Comparison of ENCODE assay signal across 26 cellular contexts in the genomic region with DNA sequence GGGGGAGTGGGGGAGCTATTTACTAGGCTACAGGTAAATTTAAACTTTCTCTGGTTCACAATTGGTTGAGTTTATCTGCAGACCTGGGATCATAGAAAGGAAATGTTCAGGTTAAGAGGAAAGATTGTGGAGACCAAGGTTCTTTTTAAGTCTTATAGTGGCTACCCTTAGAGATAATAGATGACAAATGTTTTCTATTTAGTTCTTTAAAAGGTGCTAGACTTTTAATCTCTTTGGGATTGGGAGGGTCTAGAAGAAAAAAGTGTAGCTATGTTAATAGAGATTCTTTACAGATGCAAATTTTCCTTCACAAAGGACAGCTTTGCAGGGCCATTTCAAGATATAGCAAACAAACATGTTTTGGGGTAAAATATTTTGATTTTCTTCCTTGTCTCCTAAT.
"Had no signal": no experiment of that assay in that cellular context is flagged by ENCODE, and none has a peak within 500 bp of the region (broad histone marks: within the 10 kb centered on the region; RNA-seq: fewer than 3 reads in every experiment).

No MANE protein-coding gene starts in this region.

- H3K4me2 ChIP-seq: neural progenitor cell had no signal

- H3K27ac Mint-ChIP-seq: naive thymus-derived CD4-positive, alpha-beta T cell; nephron; neural progenitor cell; progenitor cell of endocrine pancreas; stimulated activated naive B cell treated with anti-CD40 and anti-IgM and Interleukin-4, amounts not matched to agents 10 μg/mL and 1 μg/mL and 100 μg/mL, for 72 hours; stimulated activated naive CD8-positive, alpha-beta T cell treated with anti-CD3 and anti-CD28 coated beads, Interleukin-15, Interleukin-2, amounts not matched to agents 100 ng/mL and 50 ng/mL, for 24 hours had no signal

- H3K27ac ChIP-seq: dorsolateral prefrontal cortex, epithelial cell of prostate, gastrocnemius medialis, heart right ventricle, left lung, neural progenitor cell, parathyroid adenoma, right lobe of liver, thoracic aorta, tibial nerve, upper lobe of left lung had no signal

- DNase-seq: dorsolateral prefrontal cortex; effector CD4-positive, alpha-beta T cell; foreskin fibroblast; gastrocnemius medialis; heart right ventricle; hippocampal formation; left cardiac atrium; left lung; mesenchymal stem cell; midbrain; naive thymus-derived CD4-positive, alpha-beta T cell; right lobe of liver; small intestine; stimulated activated CD4-positive, alpha-beta T cell treated with anti-CD3 and anti-CD28 coated beads, Interleukin-15, amount 100 ng/mL, for 24 hours; stimulated activated CD4-positive, alpha-beta T cell treated with anti-CD3 and anti-CD28 coated beads, Interleukin-2, amount 100 ng/mL, for 48 hours; stimulated activated naive B cell treated with anti-CD40 and anti-IgM and Interleukin-4, amounts not matched to agents 10 μg/mL and 1 μg/mL and 100 μg/mL, for 72 hours; upper lobe of left lung had no signal

- H3K27me3 ChIP-seq: gastrocnemius medialis, heart right ventricle, left lung, neural progenitor cell, right lobe of liver, tibial nerve, upper lobe of left lung had no signal

- H3K4me3 Mint-ChIP-seq: naive thymus-derived CD4-positive, alpha-beta T cell; nephron; neural progenitor cell; stimulated activated naive B cell treated with anti-CD40 and anti-IgM and Interleukin-4, amounts not matched to agents 10 μg/mL and 1 μg/mL and 100 μg/mL, for 72 hours; stimulated activated naive CD8-positive, alpha-beta T cell treated with anti-CD3 and anti-CD28 coated beads, Interleukin-15, Interleukin-2, amounts not matched to agents 100 ng/mL and 50 ng/mL, for 24 hours had no signal

- H3K4me1 Mint-ChIP-seq: naive thymus-derived CD4-positive, alpha-beta T cell; nephron; neural progenitor cell; stimulated activated naive B cell treated with anti-CD40 and anti-IgM and Interleukin-4, amounts not matched to agents 10 μg/mL and 1 μg/mL and 100 μg/mL, for 72 hours had no signal

- H3K79me2 ChIP-seq: parathyroid adenoma had no signal

- H3K36me3 Mint-ChIP-seq: naive thymus-derived CD4-positive, alpha-beta T cell; neural progenitor cell; stimulated activated naive B cell treated with anti-CD40 and anti-IgM and Interleukin-4, amounts not matched to agents 10 μg/mL and 1 μg/mL and 100 μg/mL, for 72 hours had no signal

- H3K9me3 ChIP-seq: gastrocnemius medialis, heart right ventricle, left lung, right lobe of liver, thoracic aorta, tibial nerve, upper lobe of left lung had no signal

- H3K4me1 ChIP-seq: gastrocnemius medialis, heart right ventricle, left lung, neural progenitor cell, parathyroid adenoma, right lobe of liver, tibial nerve, upper lobe of left lung had no signal

- H2AFZ ChIP-seq: neural progenitor cell, parathyroid adenoma had no signal

- H3K9me3 Mint-ChIP-seq: neural progenitor cell; stimulated activated naive CD8-positive, alpha-beta T cell treated with anti-CD3 and anti-CD28 coated beads, Interleukin-15, Interleukin-2, amounts not matched to agents 100 ng/mL and 50 ng/mL, for 24 hours had no signal

- H3K27me3 Mint-ChIP-seq: naive thymus-derived CD4-positive, alpha-beta T cell; stimulated activated naive B cell treated with anti-CD40 and anti-IgM and Interleukin-4, amounts not matched to agents 10 μg/mL and 1 μg/mL and 100 μg/mL, for 72 hours; stimulated activated naive CD8-positive, alpha-beta T cell treated with anti-CD3 and anti-CD28 coated beads, Interleukin-15, Interleukin-2, amounts not matched to agents 100 ng/mL and 50 ng/mL, for 24 hours had no signal

- ATAC-seq: esophagus mucosa; gastrocnemius medialis; heart right ventricle; left cardiac atrium; left lung; naive thymus-derived CD4-positive, alpha-beta T cell; right lobe of liver; stimulated activated naive B cell treated with anti-CD40 and anti-IgM and Interleukin-4, amounts not matched to agents 10 μg/mL and 1 μg/mL and 100 μg/mL, for 72 hours had no signal

- H3K9ac ChIP-seq: neural progenitor cell, parathyroid adenoma had no signal

- H3K36me3 ChIP-seq: gastrocnemius medialis, heart right ventricle, left lung, neural progenitor cell, right lobe of liver, thoracic aorta, tibial nerve, upper lobe of left lung had no signal

- H3K4me3 ChIP-seq: dorsolateral prefrontal cortex, gastrocnemius medialis, heart right ventricle, left lung, neural progenitor cell, right lobe of liver, thoracic aorta, tibial nerve, upper lobe of left lung had no signal
